Comparison of ENCODE assay signal across 8 cellular contexts in genomic region chr11:11798586-11799438, GRCh38. TPM values are rescaled to one million over a fixed set of nuclear protein-coding genes. Genes with fewer than 3 reads are reported as not detected.
DNase-seq lines count a peak whose midpoint lies in the region; ATAC-seq, FAIRE-seq and TF ChIP-seq lines count a peak whose summit lies in the region.

No MANE protein-coding gene starts in this region.

- CTCF ChIA-PET in PC-9 (lab: Charles Lee) = interaction anchor here (0.5 to 0.7 kb wide), 3 partner anchors 19 to 483 kb away, joined by 3 read pairs; no protein-coding TSS in a partner anchor

- no peaks in the 10 kb centered on the region for H3K9me3 Mint-ChIP-seq in activated T-cell treated with anti-CD3 and anti-CD28 coated beads, Interleukin-2, amount 50 U/mL, for 24 hours

- H3K27ac ChIP-seq in PC-9 (no peak overlapping the region), fibroblast of lung (ENCODE audit: insufficient read depth, low read length) (no peak overlapping the region), testis (no peak overlapping the region)

- no peaks in the 10 kb centered on the region for H3F3A ChIP-seq in PC-9 (ENCODE audit: insufficient read depth, low read depth)

- H3K9me3 ChIP-seq in PC-9 (ENCODE audit: insufficient read depth, low read depth) (no peaks in the 10 kb centered on the region), fibroblast of lung (ENCODE audit: control insufficient read depth, insufficient read depth, low read depth, low read length) (no peaks in the 10 kb centered on the region), testis (no peaks in the 10 kb centered on the region)

- H3K27ac Mint-ChIP-seq in activated T-cell treated with anti-CD3 and anti-CD28 coated beads, Interleukin-2, amount 50 U/mL, for 24 hours = no peak overlapping the region

- DNase-seq in PC-9 (peak in 1 of 2 experiments; percentile 59), fibroblast of lung (ENCODE audit: low read depth in 2 of 2) (peak; percentile 63 to 82), nucleus accumbens (lab: John Stamatoyannopoulos, UW) (peak in 51 of 56 donors; percentile 4 to 95 (median 61)), testis (peak; percentile 86)
- peak; percentile 86 for DNase-seq in activated T-cell treated with anti-CD3 and anti-CD28 coated beads, Interleukin-2, amount 50 U/mL, for 24 hours

- H2AFZ ChIP-seq in PC-9 (0 out of 2 replicates have a peak overlapping the region, but pooled peaks have one; percentile 66), fibroblast of lung (ENCODE audit: low read length) (peak overlapping the region; percentile 60)

- no peaks in the 10 kb centered on the region for H3K4me1 Mint-ChIP-seq in activated T-cell treated with anti-CD3 and anti-CD28 coated beads, Interleukin-2, amount 50 U/mL, for 24 hours (ENCODE audit: low read depth)

- H3K4me3 ChIP-seq in PC-9 (no peak overlapping the region), fibroblast of lung (replicated peaks in 1 of 4; ENCODE audit: control extremely low read depth in 1 of 4, insufficient read depth in 1 of 4, low read depth in 3 of 4, low read length in 4 of 4) (no peak overlapping the region), testis (no peak overlapping the region)

- H3K9ac ChIP-seq in fibroblast of lung (ENCODE audit: insufficient read depth, low read length) = no peak overlapping the region

- H4K20me1 ChIP-seq in PC-9 (ENCODE audit: insufficient read depth) (no peaks in the 10 kb centered on the region), fibroblast of lung (ENCODE audit: control insufficient read depth, extremely low read depth, insufficient read depth, low read length) (no peaks in the 10 kb centered on the region)

- POLR2A ChIA-PET in PC-9 (lab: Charles Lee; ENCODE audit: unreplicated experiment) = interaction anchor here (0.6 kb wide), 1 partner anchor 42 kb away, joined by 4 read pairs; no protein-coding TSS in a partner anchor

- H3K36me3 Mint-ChIP-seq in activated T-cell treated with anti-CD3 and anti-CD28 coated beads, Interleukin-2, amount 50 U/mL, for 24 hours (ENCODE audit: low read depth) = no peaks in the 10 kb centered on the region

- no peak for TF ChIP-seq POLR2A in testis (IDR thresholded peaks at IDR 0.05)

- H3K4me1 ChIP-seq in PC-9 (replicated peaks; ENCODE audit: insufficient read depth) = no peaks in the 10 kb centered on the region
- H3K4me1 ChIP-seq in fibroblast of lung (ENCODE audit: control insufficient read depth, extremely low read depth, insufficient read depth, low read length) = no peaks in the 10 kb centered on the region
- no peaks in the 10 kb centered on the region for H3K4me1 ChIP-seq in testis

- TF ChIP-seq CTCF in PC-9 (conservative IDR thresholded peaks at IDR 0.05) (peak; percentile 84), fibroblast of lung (conservative IDR thresholded peaks at IDR 0.05 in 1 of 2, IDR thresholded peaks at IDR 0.05 in 1 of 2; ENCODE audit: low read depth in 1 of 2, low read length in 2 of 2) (peak; percentile 99), testis (IDR thresholded peaks at IDR 0.05) (peak; percentile 66 to 93 (median 74))

- peak; percentile 86 for FAIRE-seq in G401.6 (lab: Jason Lieb, UNC)

- WGBS in testis, 2 donors = 43 to 64% methylated on average over 5 of the region's 5 CpGs

- peak; percentile 59 for ATAC-seq in HG02870 (IDR thresholded peaks at IDR 0.05; ENCODE audit: unreplicated experiment)
- ATAC-seq in HG03139 (IDR thresholded peaks at IDR 0.05; ENCODE audit: unreplicated experiment) = no peak

- peaks cover 33% of the 10 kb centered on the region for H3K27me3 Mint-ChIP-seq in activated T-cell treated with anti-CD3 and anti-CD28 coated beads, Interleukin-2, amount 50 U/mL, for 24 hours

- no peak overlapping the region for H3K4me3 Mint-ChIP-seq in activated T-cell treated with anti-CD3 and anti-CD28 coated beads, Interleukin-2, amount 50 U/mL, for 24 hours

- H3K4me2 ChIP-seq in PC-9 (peak overlapping the region; percentile 46; the same call in 1 of the 2 replicates), fibroblast of lung (ENCODE audit: extremely low read depth, insufficient read depth, low read length) (no peak overlapping the region)

- intact Hi-C loops in PC-9 (cut with micrococcal nuclease; ENCODE audit: unreplicated experiment) (loop anchor here (2.0 kb wide), 3 partner anchors 50 to 246 kb away; no protein-coding TSS in a partner anchor), testis (cut with DNase I; ENCODE audit: low total_unique reads) (no loop called here)

- H3K27me3 ChIP-seq in PC-9 (ENCODE audit: insufficient read depth, low read depth) = no peaks in the 10 kb centered on the region
- no peaks in the 10 kb centered on the region for H3K27me3 ChIP-seq in fibroblast of lung (ENCODE audit: control insufficient read depth, insufficient read depth, low read length)
- H3K27me3 ChIP-seq in testis = no peaks in the 10 kb centered on the region

- no peaks in the 10 kb centered on the region for H3K9me2 ChIP-seq in PC-9 (ENCODE audit: insufficient read depth)

- H3K36me3 ChIP-seq in PC-9 (ENCODE audit: low read depth) (no peaks in the 10 kb centered on the region), fibroblast of lung (ENCODE audit: control insufficient read depth, insufficient read depth, low read length) (no peaks in the 10 kb centered on the region), testis (ENCODE audit: low read depth, missing control alignments) (no peaks in the 10 kb centered on the region)

- H3K79me2 ChIP-seq in PC-9 (ENCODE audit: low read depth) (no peaks in the 10 kb centered on the region), fibroblast of lung (ENCODE audit: control insufficient read depth, insufficient read depth, low read length) (no peaks in the 10 kb centered on the region)

- no TSS peak for BruUV-seq in PC-9 (replicated peaks; lab: Mats Ljungman, UMichigan)

RNA-seq across cellular contexts. Expression of gene USP47, which starts 43.0 kb away (rescaled TPM):
- total RNA-seq in PC-9 (2021) = 22.4 and 24.2 TPM in 2 replicates
- total RNA-seq in fibroblast of lung = 97.8 and 162 TPM in 2 replicates
- 26.2 and 40.3 TPM in 2 replicates for polyA plus RNA-seq in fibroblast of lung
- polyA plus RNA-seq in fibroblast of lung (2012) = 31.7 and 42.0 TPM in 2 replicates
- polyA minus RNA-seq in fibroblast of lung (ENCODE audit: low replicate concordance) = 8.6 and 10.3 TPM in 2 replicates
- total RNA-seq in testis = 100 to 1,000 TPM; 102 to 111 TPM
- polyA plus RNA-seq in testis (ENCODE audit: insufficient read depth, low read depth, low replicate concordance) = 35.1 TPM
